ENCODE assay signal across 20 cellular contexts in the genomic region with DNA sequence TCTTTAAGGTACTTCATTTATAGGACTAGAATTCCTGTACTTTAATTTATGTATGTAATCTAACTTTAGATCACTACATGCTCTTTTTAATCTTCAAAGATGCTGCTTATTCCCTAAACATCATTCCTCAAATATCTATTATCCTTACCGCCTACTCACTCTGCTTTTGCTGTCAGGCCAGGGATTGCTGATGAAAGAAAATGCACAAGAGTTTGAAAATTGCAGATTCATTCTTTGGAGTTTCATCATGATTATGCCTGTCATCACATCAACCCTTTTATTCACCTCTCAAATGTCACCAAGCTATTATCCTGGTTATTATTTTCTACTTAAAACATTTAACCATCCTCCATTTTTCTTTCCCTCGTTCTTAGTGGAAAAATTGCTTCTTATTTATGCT.
"Had no signal": no experiment of that assay in that cellular context is flagged by ENCODE, and none has a peak within 500 bp of the region (broad histone marks: within the 10 kb centered on the region; RNA-seq: fewer than 3 reads in every experiment).

No MANE protein-coding gene starts in this region.

- H3K9me3 Mint-ChIP-seq: activated naive CD4-positive, alpha-beta T cell treated with anti-CD3 and anti-CD28 coated beads, Interleukin-2, amount 50 U/mL, for 24 hours; nephron; type B pancreatic cell had no signal

- H3K27ac Mint-ChIP-seq: activated naive CD4-positive, alpha-beta T cell treated with anti-CD3 and anti-CD28 coated beads, Interleukin-2, amount 50 U/mL, for 24 hours; dendritic cell treated with granulocyte-macrophage colony-stimulating factor and Interleukin-4, amounts not matched to agents 40 ng/mL and 50 ng/mL, for 4 days; nephron; stimulated activated naive B cell treated with anti-CD40 and anti-IgM and Interleukin-4, amounts not matched to agents 10 μg/mL and 1 μg/mL and 100 μg/mL, for 72 hours; type B pancreatic cell had no signal

- H3K27me3 ChIP-seq: breast epithelium, gastroesophageal sphincter had no signal

- H3K36me3 ChIP-seq: breast epithelium, gastroesophageal sphincter, thoracic aorta had no signal

- H3K4me1 Mint-ChIP-seq: activated naive CD4-positive, alpha-beta T cell treated with anti-CD3 and anti-CD28 coated beads, Interleukin-2, amount 50 U/mL, for 24 hours; central memory CD8-positive, alpha-beta T cell; nephron; stimulated activated naive B cell treated with anti-CD40 and anti-IgM and Interleukin-4, amounts not matched to agents 10 μg/mL and 1 μg/mL and 100 μg/mL, for 72 hours had no signal

- DNase-seq: activated gamma-delta T cell treated with Interleukin-2 at 50 U/mL for 16 hours; activated T-cell treated with anti-CD3 and anti-CD28 coated beads, Interleukin-2, amount 50 U/mL, for 1 hour; effector CD8-positive, alpha-beta T cell; hypothalamus; left cardiac atrium; midbrain; nucleus accumbens; stimulated activated CD4-positive, alpha-beta T cell treated with anti-CD3 and anti-CD28 coated beads, Interleukin-2, amount 100 ng/mL, for 48 hours; stimulated activated CD8-positive, alpha-beta memory T cell treated with anti-CD3 and anti-CD28 coated beads, Interleukin-4, amount 100 ng/mL, for 48 hours; stimulated activated naive B cell treated with anti-CD40 and anti-IgM and Interleukin-4, amounts not matched to agents 10 μg/mL and 1 μg/mL and 100 μg/mL, for 72 hours; T-helper 1 cell; T-helper 9 cell had no signal

- H3K4me1 ChIP-seq: breast epithelium, gastroesophageal sphincter had no signal

- H3K27ac ChIP-seq: breast epithelium, gastroesophageal sphincter, thoracic aorta had no signal

- H3K27me3 Mint-ChIP-seq: activated naive CD4-positive, alpha-beta T cell treated with anti-CD3 and anti-CD28 coated beads, Interleukin-2, amount 50 U/mL, for 24 hours; central memory CD8-positive, alpha-beta T cell; dendritic cell treated with granulocyte-macrophage colony-stimulating factor and Interleukin-4, amounts not matched to agents 40 ng/mL and 50 ng/mL, for 4 days; stimulated activated naive B cell treated with anti-CD40 and anti-IgM and Interleukin-4, amounts not matched to agents 10 μg/mL and 1 μg/mL and 100 μg/mL, for 72 hours; type B pancreatic cell had no signal

- H3K4me3 Mint-ChIP-seq: activated naive CD4-positive, alpha-beta T cell treated with anti-CD3 and anti-CD28 coated beads, Interleukin-2, amount 50 U/mL, for 24 hours; central memory CD8-positive, alpha-beta T cell; dendritic cell treated with granulocyte-macrophage colony-stimulating factor and Interleukin-4, amounts not matched to agents 40 ng/mL and 50 ng/mL, for 4 days; nephron; stimulated activated naive B cell treated with anti-CD40 and anti-IgM and Interleukin-4, amounts not matched to agents 10 μg/mL and 1 μg/mL and 100 μg/mL, for 72 hours; type B pancreatic cell had no signal

- H3K9me3 ChIP-seq: breast epithelium, gastroesophageal sphincter, thoracic aorta had no signal

- H3K36me3 Mint-ChIP-seq: activated naive CD4-positive, alpha-beta T cell treated with anti-CD3 and anti-CD28 coated beads, Interleukin-2, amount 50 U/mL, for 24 hours; stimulated activated naive B cell treated with anti-CD40 and anti-IgM and Interleukin-4, amounts not matched to agents 10 μg/mL and 1 μg/mL and 100 μg/mL, for 72 hours; type B pancreatic cell had no signal

- H3K4me3 ChIP-seq: breast epithelium, gastroesophageal sphincter, thoracic aorta had no signal
